ENCODE assay signal across 1 cellular context in the genomic region with DNA sequence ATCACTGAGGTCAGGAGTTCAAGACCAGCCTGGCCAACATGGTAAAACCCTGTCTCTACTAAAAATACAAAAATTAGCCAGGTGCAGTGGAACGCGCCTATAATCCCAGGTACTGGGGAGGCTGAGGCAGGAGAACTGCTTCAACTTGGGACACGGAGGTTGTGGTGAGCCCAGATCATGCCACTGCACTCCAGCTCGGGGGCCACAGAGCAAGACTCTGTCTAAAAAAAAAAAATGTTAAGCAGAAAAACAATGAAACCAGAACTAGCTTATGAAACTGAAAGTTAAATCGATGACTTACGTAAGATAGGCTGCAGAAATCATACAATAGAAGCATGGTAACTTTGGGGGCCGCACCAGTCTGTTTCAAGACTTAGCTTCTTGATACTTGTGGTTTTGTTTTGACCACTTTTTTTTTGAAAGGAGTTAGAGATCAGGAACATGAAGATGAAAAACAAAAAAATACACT.
TF ChIP-seq lines count a peak whose summit lies in the region.

No MANE protein-coding gene starts in this region.

TF ChIP-seq in WTC11, 78 proteins besides CTCF, POLR2A, EP300 and RAD21 (continued from another document):
- TF ChIP-seq, protein P1, sequence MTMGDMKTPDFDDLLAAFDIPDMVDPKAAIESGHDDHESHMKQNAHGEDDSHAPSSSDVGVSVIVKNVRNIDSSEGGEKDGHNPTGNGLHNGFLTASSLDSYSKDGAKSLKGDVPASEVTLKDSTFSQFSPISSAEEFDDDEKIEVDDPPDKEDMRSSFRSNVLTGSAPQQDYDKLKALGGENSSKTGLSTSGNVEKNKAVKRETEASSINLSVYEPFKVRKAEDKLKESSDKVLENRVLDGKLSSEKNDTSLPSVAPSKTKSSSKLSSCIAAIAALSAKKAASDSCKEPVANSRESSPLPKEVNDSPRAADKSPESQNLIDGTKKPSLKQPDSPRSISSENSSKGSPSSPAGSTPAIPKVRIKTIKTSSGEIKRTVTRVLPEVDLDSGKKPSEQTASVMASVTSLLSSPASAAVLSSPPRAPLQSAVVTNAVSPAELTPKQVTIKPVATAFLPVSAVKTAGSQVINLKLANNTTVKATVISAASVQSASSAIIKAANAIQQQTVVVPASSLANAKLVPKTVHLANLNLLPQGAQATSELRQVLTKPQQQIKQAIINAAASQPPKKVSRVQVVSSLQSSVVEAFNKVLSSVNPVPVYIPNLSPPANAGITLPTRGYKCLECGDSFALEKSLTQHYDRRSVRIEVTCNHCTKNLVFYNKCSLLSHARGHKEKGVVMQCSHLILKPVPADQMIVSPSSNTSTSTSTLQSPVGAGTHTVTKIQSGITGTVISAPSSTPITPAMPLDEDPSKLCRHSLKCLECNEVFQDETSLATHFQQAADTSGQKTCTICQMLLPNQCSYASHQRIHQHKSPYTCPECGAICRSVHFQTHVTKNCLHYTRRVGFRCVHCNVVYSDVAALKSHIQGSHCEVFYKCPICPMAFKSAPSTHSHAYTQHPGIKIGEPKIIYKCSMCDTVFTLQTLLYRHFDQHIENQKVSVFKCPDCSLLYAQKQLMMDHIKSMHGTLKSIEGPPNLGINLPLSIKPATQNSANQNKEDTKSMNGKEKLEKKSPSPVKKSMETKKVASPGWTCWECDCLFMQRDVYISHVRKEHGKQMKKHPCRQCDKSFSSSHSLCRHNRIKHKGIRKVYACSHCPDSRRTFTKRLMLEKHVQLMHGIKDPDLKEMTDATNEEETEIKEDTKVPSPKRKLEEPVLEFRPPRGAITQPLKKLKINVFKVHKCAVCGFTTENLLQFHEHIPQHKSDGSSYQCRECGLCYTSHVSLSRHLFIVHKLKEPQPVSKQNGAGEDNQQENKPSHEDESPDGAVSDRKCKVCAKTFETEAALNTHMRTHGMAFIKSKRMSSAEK (CRISPR knock-in tag; IDR thresholded peaks at IDR 0.05; ENCODE audit: borderline replicate concordance) = no peak
- TF ChIP-seq PRRX2 (CRISPR knock-in tag; IDR thresholded peaks at IDR 0.05) = no peak
- TF ChIP-seq, protein P2, sequence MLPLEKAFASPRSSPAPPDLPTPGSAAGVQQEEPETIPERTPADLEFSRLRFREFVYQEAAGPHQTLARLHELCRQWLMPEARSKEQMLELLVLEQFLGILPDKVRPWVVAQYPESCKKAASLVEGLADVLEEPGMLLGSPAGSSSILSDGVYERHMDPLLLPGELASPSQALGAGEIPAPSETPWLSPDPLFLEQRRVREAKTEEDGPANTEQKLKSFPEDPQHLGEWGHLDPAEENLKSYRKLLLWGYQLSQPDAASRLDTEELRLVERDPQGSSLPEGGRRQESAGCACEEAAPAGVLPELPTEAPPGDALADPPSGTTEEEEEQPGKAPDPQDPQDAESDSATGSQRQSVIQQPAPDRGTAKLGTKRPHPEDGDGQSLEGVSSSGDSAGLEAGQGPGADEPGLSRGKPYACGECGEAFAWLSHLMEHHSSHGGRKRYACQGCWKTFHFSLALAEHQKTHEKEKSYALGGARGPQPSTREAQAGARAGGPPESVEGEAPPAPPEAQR (CRISPR knock-in tag; IDR thresholded peaks at IDR 0.05) = no peak
- no peak for TF ChIP-seq NR3C1 (CRISPR knock-in tag; conservative IDR thresholded peaks at IDR 0.05; ENCODE audit: low read depth)
- TF ChIP-seq TEAD1 (CRISPR knock-in tag; IDR thresholded peaks at IDR 0.05) = no peak
- TF ChIP-seq, protein P3, sequence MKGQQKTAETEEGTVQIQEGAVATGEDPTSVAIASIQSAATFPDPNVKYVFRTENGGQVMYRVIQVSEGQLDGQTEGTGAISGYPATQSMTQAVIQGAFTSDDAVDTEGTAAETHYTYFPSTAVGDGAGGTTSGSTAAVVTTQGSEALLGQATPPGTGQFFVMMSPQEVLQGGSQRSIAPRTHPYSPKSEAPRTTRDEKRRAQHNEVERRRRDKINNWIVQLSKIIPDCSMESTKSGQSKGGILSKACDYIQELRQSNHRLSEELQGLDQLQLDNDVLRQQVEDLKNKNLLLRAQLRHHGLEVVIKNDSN (CRISPR knock-in tag; IDR thresholded peaks at IDR 0.05) = no peak
- no peak for TF ChIP-seq ERG (CRISPR knock-in tag; IDR thresholded peaks at IDR 0.05)
- no peak for TF ChIP-seq NFYB (CRISPR knock-in tag; conservative IDR thresholded peaks at IDR 0.05; ENCODE audit: low read depth)
- no peak for TF ChIP-seq FOXP1 (CRISPR knock-in tag; IDR thresholded peaks at IDR 0.05; ENCODE audit: borderline replicate concordance)
- TF ChIP-seq, protein P4, sequence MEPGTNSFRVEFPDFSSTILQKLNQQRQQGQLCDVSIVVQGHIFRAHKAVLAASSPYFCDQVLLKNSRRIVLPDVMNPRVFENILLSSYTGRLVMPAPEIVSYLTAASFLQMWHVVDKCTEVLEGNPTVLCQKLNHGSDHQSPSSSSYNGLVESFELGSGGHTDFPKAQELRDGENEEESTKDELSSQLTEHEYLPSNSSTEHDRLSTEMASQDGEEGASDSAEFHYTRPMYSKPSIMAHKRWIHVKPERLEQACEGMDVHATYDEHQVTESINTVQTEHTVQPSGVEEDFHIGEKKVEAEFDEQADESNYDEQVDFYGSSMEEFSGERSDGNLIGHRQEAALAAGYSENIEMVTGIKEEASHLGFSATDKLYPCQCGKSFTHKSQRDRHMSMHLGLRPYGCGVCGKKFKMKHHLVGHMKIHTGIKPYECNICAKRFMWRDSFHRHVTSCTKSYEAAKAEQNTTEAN (CRISPR knock-in tag; IDR thresholded peaks at IDR 0.05) = no peak
- no peak for TF ChIP-seq SOX15 (CRISPR knock-in tag; IDR thresholded peaks at IDR 0.05)
- TF ChIP-seq, protein P5, sequence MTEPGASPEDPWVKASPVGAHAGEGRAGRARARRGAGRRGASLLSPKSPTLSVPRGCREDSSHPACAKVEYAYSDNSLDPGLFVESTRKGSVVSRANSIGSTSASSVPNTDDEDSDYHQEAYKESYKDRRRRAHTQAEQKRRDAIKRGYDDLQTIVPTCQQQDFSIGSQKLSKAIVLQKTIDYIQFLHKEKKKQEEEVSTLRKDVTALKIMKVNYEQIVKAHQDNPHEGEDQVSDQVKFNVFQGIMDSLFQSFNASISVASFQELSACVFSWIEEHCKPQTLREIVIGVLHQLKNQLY (CRISPR knock-in tag; IDR thresholded peaks at IDR 0.05) = no peak
- no peak for TF ChIP-seq ZNF263 (CRISPR knock-in tag; IDR thresholded peaks at IDR 0.05; ENCODE audit: low read depth)
